Comparison of ENCODE assay signal across 26 cellular contexts in the genomic region with DNA sequence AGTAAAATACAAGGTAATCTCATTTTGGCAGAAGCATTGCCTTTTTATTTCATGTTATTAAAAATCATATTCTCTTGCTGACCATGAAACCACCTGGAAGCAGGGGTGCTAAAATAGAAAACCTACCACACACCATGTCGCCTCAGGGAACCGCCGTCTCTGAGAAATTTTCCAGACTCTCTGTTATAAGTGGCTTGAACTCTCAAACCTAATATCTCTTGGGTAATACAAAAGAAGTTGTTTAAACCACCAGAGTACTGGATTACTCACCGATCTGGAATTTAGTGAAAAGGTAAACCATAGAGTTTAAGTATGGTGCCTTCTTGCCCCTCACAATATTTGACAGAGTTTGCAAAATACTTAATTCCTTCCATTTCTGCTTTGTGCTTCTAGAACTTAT. TPM values are rescaled to one million over a fixed set of nuclear protein-coding genes. Genes with fewer than 3 reads are reported as not detected.
"Had no signal": no experiment of that assay in that cellular context is flagged by ENCODE, and none has a peak within 500 bp of the region (broad histone marks: within the 10 kb centered on the region; RNA-seq: fewer than 3 reads in every experiment).

No MANE protein-coding gene starts in this region.

- H3K4me3 ChIP-seq: mucosa of descending colon, neural progenitor cell, ovary, right lobe of liver, tibial nerve had no signal

- H3K4me3 Mint-ChIP-seq: activated B cell treated with CpG ODN at 0.5 μM for 24 hours; activated CD4-positive, alpha-beta memory T cell treated with anti-CD3 and anti-CD28 coated beads, Interleukin-2, amount 10 ng/mL, durations not matched to agents 7 days and 5 days; activated CD8-positive, alpha-beta memory T cell treated with anti-CD3 and anti-CD28 coated beads, Interleukin-2, amount 10 ng/mL, durations not matched to agents 7 days and 5 days; activated naive CD8-positive, alpha-beta T cell treated with anti-CD3 and anti-CD28 coated beads for 36 hours; brain; effector memory CD8-positive, alpha-beta T cell; memory B cell; naive B cell; neural progenitor cell; stimulated activated effector memory CD8-positive, alpha-beta T cell treated with anti-CD3 and anti-CD28 coated beads, Interleukin-12 subunit alpha, Interleukin-12 subunit beta, amount 100 ng/mL, for 72 hours had no signal

- H3K4me2 ChIP-seq: neural progenitor cell had no signal

- H3K4me1 Mint-ChIP-seq: activated B cell treated with CpG ODN at 0.5 μM for 24 hours; activated CD4-positive, alpha-beta memory T cell treated with anti-CD3 and anti-CD28 coated beads, Interleukin-2, amount 10 ng/mL, durations not matched to agents 7 days and 5 days; activated CD8-positive, alpha-beta memory T cell treated with anti-CD3 and anti-CD28 coated beads, Interleukin-2, amount 10 ng/mL, durations not matched to agents 7 days and 5 days; activated naive CD8-positive, alpha-beta T cell treated with anti-CD3 and anti-CD28 coated beads for 36 hours; brain; naive B cell; neural progenitor cell; stimulated activated effector memory CD8-positive, alpha-beta T cell treated with anti-CD3 and anti-CD28 coated beads, Interleukin-12 subunit alpha, Interleukin-12 subunit beta, amount 100 ng/mL, for 72 hours had no signal

- H3K27me3 ChIP-seq: neural progenitor cell, ovary, right lobe of liver, tibial nerve had no signal

- H2AFZ ChIP-seq: neural progenitor cell had no signal

- DNase-seq: activated B cell treated with CpG ODN at 0.5 μM for 24 hours; activated CD4-positive, alpha-beta memory T cell treated with anti-CD3 and anti-CD28 coated beads, Interleukin-2, amount 10 ng/mL, durations not matched to agents 7 days and 5 days; activated CD4-positive, alpha-beta T cell treated with anti-CD3 and anti-CD28 coated beads for 48 hours; activated CD8-positive, alpha-beta memory T cell treated with anti-CD3 and anti-CD28 coated beads, Interleukin-2, amount 10 ng/mL, durations not matched to agents 7 days and 5 days; activated naive CD8-positive, alpha-beta T cell treated with anti-CD3 and anti-CD28 coated beads for 36 hours; dermis blood vessel endothelial cell; effector memory CD8-positive, alpha-beta T cell; foreskin fibroblast; hippocampal formation; mucosa of descending colon; naive B cell; ovary; right lobe of liver; SIG-M5; small intestine; stimulated activated CD4-positive, alpha-beta T cell treated with anti-CD3 and anti-CD28 coated beads, Interleukin-4, amount 100 ng/mL, for 24 hours; T-helper 1 cell; T-helper 9 cell had no signal

- H3K36me3 Mint-ChIP-seq: activated CD8-positive, alpha-beta memory T cell treated with anti-CD3 and anti-CD28 coated beads, Interleukin-2, amount 10 ng/mL, durations not matched to agents 7 days and 5 days; activated naive CD8-positive, alpha-beta T cell treated with anti-CD3 and anti-CD28 coated beads for 36 hours; brain; memory B cell; naive B cell; neural progenitor cell; stimulated activated effector memory CD8-positive, alpha-beta T cell treated with anti-CD3 and anti-CD28 coated beads, Interleukin-12 subunit alpha, Interleukin-12 subunit beta, amount 100 ng/mL, for 72 hours had no signal

- ATAC-seq: activated CD8-positive, alpha-beta memory T cell treated with anti-CD3 and anti-CD28 coated beads, Interleukin-2, amount 10 ng/mL, durations not matched to agents 7 days and 5 days; effector memory CD8-positive, alpha-beta T cell; left lobe of liver; mucosa of descending colon; right lobe of liver; stimulated activated effector memory CD8-positive, alpha-beta T cell treated with anti-CD3 and anti-CD28 coated beads, Interleukin-12 subunit alpha, Interleukin-12 subunit beta, amount 100 ng/mL, for 72 hours had no signal

- H3K27me3 Mint-ChIP-seq: activated naive CD8-positive, alpha-beta T cell treated with anti-CD3 and anti-CD28 coated beads for 36 hours; brain had no signal

- H3K9me3 ChIP-seq: mucosa of descending colon, ovary, right lobe of liver, tibial nerve had no signal

- H3K27ac Mint-ChIP-seq: activated B cell treated with CpG ODN at 0.5 μM for 24 hours; activated CD4-positive, alpha-beta memory T cell treated with anti-CD3 and anti-CD28 coated beads, Interleukin-2, amount 10 ng/mL, durations not matched to agents 7 days and 5 days; activated CD8-positive, alpha-beta memory T cell treated with anti-CD3 and anti-CD28 coated beads, Interleukin-2, amount 10 ng/mL, durations not matched to agents 7 days and 5 days; activated naive CD8-positive, alpha-beta T cell treated with anti-CD3 and anti-CD28 coated beads for 36 hours; brain; effector memory CD8-positive, alpha-beta T cell; memory B cell; naive B cell; neural progenitor cell; stimulated activated effector memory CD8-positive, alpha-beta T cell treated with anti-CD3 and anti-CD28 coated beads, Interleukin-12 subunit alpha, Interleukin-12 subunit beta, amount 100 ng/mL, for 72 hours had no signal

- H3K4me1 ChIP-seq: neural progenitor cell had no signal

- H3K36me3 ChIP-seq: neural progenitor cell, ovary, right lobe of liver, tibial nerve had no signal

- H3K9me3 Mint-ChIP-seq: activated CD4-positive, alpha-beta memory T cell treated with anti-CD3 and anti-CD28 coated beads, Interleukin-2, amount 10 ng/mL, durations not matched to agents 7 days and 5 days; activated naive CD8-positive, alpha-beta T cell treated with anti-CD3 and anti-CD28 coated beads for 36 hours; effector memory CD8-positive, alpha-beta T cell; memory B cell; stimulated activated effector memory CD8-positive, alpha-beta T cell treated with anti-CD3 and anti-CD28 coated beads, Interleukin-12 subunit alpha, Interleukin-12 subunit beta, amount 100 ng/mL, for 72 hours had no signal

- H3K27ac ChIP-seq: neural progenitor cell, right lobe of liver had no signal

RNA-seq across cellular contexts. Expression of a gene that starts 27.7 kb away (rescaled TPM):
- total RNA-seq: activated B cell treated with CpG ODN at 0.5 μM for 24 hours, chondrocyte, dermis blood vessel endothelial cell, pulmonary artery endothelial cell had no signal
